Comparison of ENCODE assay signal across 17 cellular contexts in the genomic region with DNA sequence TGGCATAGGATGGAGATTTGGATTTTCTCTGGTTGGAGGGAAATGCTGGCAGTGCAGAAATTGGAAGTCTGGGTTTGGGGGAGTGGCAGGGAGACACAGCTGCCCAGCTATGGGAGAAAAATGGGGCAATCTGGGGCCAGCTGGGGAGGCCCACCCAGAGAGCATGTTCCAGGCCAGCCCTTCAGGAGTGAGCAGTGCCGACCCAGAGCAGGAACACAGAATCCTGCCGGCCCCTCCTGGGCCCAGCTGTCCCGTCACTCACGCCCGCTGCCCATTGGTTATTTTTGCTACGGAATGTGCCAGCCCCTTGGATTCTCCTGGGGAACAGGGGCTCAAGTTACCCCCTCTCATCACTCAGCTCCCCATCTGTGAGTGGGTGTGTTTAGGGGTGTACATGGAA. TPM values are rescaled to one million over a fixed set of nuclear protein-coding genes. Genes with fewer than 3 reads are reported as not detected.
DNase-seq lines count a peak whose midpoint lies in the region; ATAC-seq and TF ChIP-seq lines count a peak whose summit lies in the region.
"Had no signal": no experiment of that assay in that cellular context is flagged by ENCODE, and none has a peak within 500 bp of the region (broad histone marks: within the 10 kb centered on the region; RNA-seq: fewer than 3 reads in every experiment).

No MANE protein-coding gene starts in this region.

- H3K4me3 ChIP-seq in coronary artery (no peak overlapping the region), gastroesophageal sphincter (no peak overlapping the region), psoas muscle (no peak overlapping the region), thoracic aorta (no peak overlapping the region)

- H3K36me3 Mint-ChIP-seq in MCF 10A (ENCODE audit: insufficient read depth, unreplicated experiment): no peaks in the 10 kb centered on the region

- intact Hi-C loops in psoas muscle (cut with DNase I): no loop called here
- intact Hi-C loops in MCF 10A (cut with micrococcal nuclease): no loop called here

- peak overlapping the region; percentile 18 to 97 for H3K27ac ChIP-seq in coronary artery
- peak overlapping the region; percentile 93 to 99 (median 98) for H3K27ac ChIP-seq in gastroesophageal sphincter
- H3K27ac ChIP-seq in psoas muscle: peak overlapping the region; percentile 92
- peak overlapping the region; percentile 40 to 77 for H3K27ac ChIP-seq in thoracic aorta
- H3K27ac ChIP-seq: KMS-11 had no signal

- no peak for DNase-seq in coronary artery (ENCODE audit: low spot score)
- DNase-seq in psoas muscle: peak; percentile 51 to 80
- no peak for DNase-seq in thoracic aorta (ENCODE audit: low spot score)
- DNase-seq in cerebellar nuclear complex (lab: John Stamatoyannopoulos, UW): no peak
- DNase-seq in MCF 10A (ENCODE audit: unreplicated experiment): no peak
- DNase-seq: DMS53, MM.1S, NCI-H1105 treated with DMSO at 0.1 percent for 48 hours, NCI-H187 treated with DMSO at 0.1 percent for 48 hours, NCI-H2171, NCI-H446 treated with DMSO at 0.1 percent for 48 hours, NCI-H748 treated with DMSO at 0.1 percent for 48 hours, OCI-M1, SIG-M5 had no signal

- TF ChIP-seq CTCF in coronary artery (IDR thresholded peaks at IDR 0.05) (no peak), gastroesophageal sphincter (IDR thresholded peaks at IDR 0.05) (no peak), psoas muscle (IDR thresholded peaks at IDR 0.05) (no peak), thoracic aorta (IDR thresholded peaks at IDR 0.05) (no peak), MCF 10A (IDR thresholded peaks at IDR 0.05; ENCODE audit: unreplicated experiment) (no peak)

- H3K27me3 ChIP-seq in gastroesophageal sphincter (peaks cover 29% of the 10 kb centered on the region), psoas muscle (ENCODE audit: insufficient read depth in 3 of 3, low read length in 2 of 3) (no peaks in the 10 kb centered on the region), thoracic aorta (replicated peaks; ENCODE audit: insufficient read depth) (no peaks in the 10 kb centered on the region)

- WGBS in gastroesophageal sphincter (ENCODE audit: low coverage in 1 of 2), 2 donors: 40% methylated on average over 1 of the region's 6 CpGs; no CpG with 5 or more reads in 1 of the 2 donors
- 23 to 43% (median 27%) methylated on average over 6 of the region's 6 CpGs for WGBS in psoas muscle, 3 donors

- no peak for TF ChIP-seq POLR2A in gastroesophageal sphincter (IDR thresholded peaks at IDR 0.05)

- H3K4me1 Mint-ChIP-seq in MCF 10A (ENCODE audit: insufficient read depth, unreplicated experiment): peaks cover 23% of the 10 kb centered on the region

- ATAC-seq in gastroesophageal sphincter (no peak), psoas muscle (peak; percentile 25 to 51 (median 43)), thoracic aorta (ENCODE audit: insufficient number of reproducible peaks, low FRiP score, low read depth) (no peak), GM21447 (IDR thresholded peaks at IDR 0.05; ENCODE audit: unreplicated experiment) (no peak)

- H3K27ac Mint-ChIP-seq in MCF 10A (ENCODE audit: low read depth, unreplicated experiment): no peak overlapping the region

- no peak for TF ChIP-seq EP300 in gastroesophageal sphincter (IDR thresholded peaks at IDR 0.05)

- H3K4me3 Mint-ChIP-seq in MCF 10A (ENCODE audit: unreplicated experiment): no peak overlapping the region

- H3K4me1 ChIP-seq in gastroesophageal sphincter: peaks cover 7 to 97% (median 28%) of the 10 kb centered on the region in 3 donors
- peaks cover 55% of the 10 kb centered on the region for H3K4me1 ChIP-seq in psoas muscle
- peaks cover 28 to 85% of the 10 kb centered on the region in 2 donors for H3K4me1 ChIP-seq in thoracic aorta (ENCODE audit: control insufficient read depth in 1 of 2, low read depth in 2 of 2)

- no peaks in the 10 kb centered on the region for H3K36me3 ChIP-seq in gastroesophageal sphincter
- peaks cover 0 to 15% of the 10 kb centered on the region in 2 donors for H3K36me3 ChIP-seq in psoas muscle (ENCODE audit: insufficient read depth in 1 of 2, low read depth in 1 of 2)
- H3K36me3 ChIP-seq in thoracic aorta: peaks cover 3% of the 10 kb centered on the region

- CTCF ChIA-PET in MCF 10A (lab: Yijun Ruan, JAX): interaction anchor here (0.5 to 3.0 kb wide), 10 partner anchors 9 to 464 kb away, joined by 3 to 21 read pairs (median 6); no protein-coding TSS in a partner anchor

- no peaks in the 10 kb centered on the region for H3K9me3 Mint-ChIP-seq in MCF 10A (ENCODE audit: unreplicated experiment)

- POLR2A ChIA-PET in MCF 10A (lab: Yijun Ruan, JAX): no interaction called here

- H3K9me3 ChIP-seq in gastroesophageal sphincter: no peaks in the 10 kb centered on the region
- no peaks in the 10 kb centered on the region for H3K9me3 ChIP-seq in psoas muscle
- no peaks in the 10 kb centered on the region for H3K9me3 ChIP-seq in thoracic aorta

- H3K27me3 Mint-ChIP-seq in MCF 10A (ENCODE audit: insufficient read depth, unreplicated experiment): no peaks in the 10 kb centered on the region

- BruUV-seq in MCF 10A (replicated peaks; lab: Mats Ljungman, UMichigan): no TSS peak

RNA-seq across cellular contexts. Expression of a gene that starts 4.9 kb away (rescaled TPM):
- total RNA-seq in gastroesophageal sphincter (100 to 1,000 TPM in 3 of 4 donors, 10 to 100 TPM in 1; 90.2 to 307 (median 214) TPM), psoas muscle (100 to 1,000 TPM; 239 to 419 (median 304) TPM), thoracic aorta (100 to 1,000 TPM; 426 to 455 TPM), MCF 10A (2022) (23.3 and 25.7 TPM in 2 replicates)
- polyA plus RNA-seq in psoas muscle: 100 to 1,000 TPM in 2 of 3 donors, 10 to 100 TPM in 1; 34.8 to 190 (median 133) TPM

RNA-seq across cellular contexts. Expression of a gene that starts 21.3 kb away (rescaled TPM):
- total RNA-seq in gastroesophageal sphincter (over 10,000 TPM; 10,852 to 31,720 (median 15,007) TPM), psoas muscle (over 10,000 TPM; 12,653 to 14,820 (median 13,821) TPM), thoracic aorta (100 to 1,000 TPM; 146 to 302 TPM), MCF 10A (2022) (not detected in 2 replicates)
- over 10,000 TPM in 2 of 3 donors, 1,000 to 10,000 TPM in 1; 8,143 to 13,925 (median 13,727) TPM for polyA plus RNA-seq in psoas muscle

RNA-seq across cellular contexts. Expression of a gene that starts 51.8 kb away (rescaled TPM):
- total RNA-seq in gastroesophageal sphincter: 10 to 100 TPM; 37.8 to 76.9 (median 59.2) TPM
- 10 to 100 TPM; 60.9 to 88.3 (median 63.9) TPM for total RNA-seq in psoas muscle
- polyA plus RNA-seq in psoas muscle: 10 to 100 TPM; 46.7 to 93.1 (median 68.7) TPM
- 10 to 100 TPM; 42.7 to 51.2 TPM for total RNA-seq in thoracic aorta
- 81.3 and 81.5 TPM in 2 replicates for total RNA-seq in MCF 10A (2022)

RNA-seq across cellular contexts. Expression of a gene that starts 59.2 kb away (rescaled TPM):
- total RNA-seq in gastroesophageal sphincter (10 to 100 TPM; 11.3 to 26.4 (median 14.2) TPM), psoas muscle (10 to 100 TPM; 14.4 to 23.4 (median 18.2) TPM), thoracic aorta (10 to 100 TPM; 30.5 to 56.5 TPM), MCF 10A (2022) (70.7 and 80.2 TPM in 2 replicates)
- polyA plus RNA-seq in psoas muscle: 10 to 100 TPM; 20.0 to 33.8 (median 26.9) TPM

Comparison
In these comparisons a context has a peak if more than half of its experiments do, and no peak if none do; other contexts are left out.
1. DNase-seq: peak in psoas muscle (2 of 2); none in coronary artery (single experiment), thoracic aorta (single experiment), cerebellar nuclear complex (0 of 2) and MCF 10A (single experiment).
2. ATAC-seq: peak in psoas muscle (4 of 4); none in gastroesophageal sphincter (single experiment), thoracic aorta (single experiment) and GM21447 (single experiment).
3. RNA of a gene that starts 21.3 kb away (total RNA-seq): 10,852 to 31,720 TPM in gastroesophageal sphincter, 12,653 to 14,820 TPM in psoas muscle and 146 to 302 TPM in thoracic aorta; not detected in MCF 10A; every median in the first group is over 100 times any median in the second.
4. Peak in every context shown above with its lines, with median percentiles within 50 percentile points of each other: H3K27ac ChIP-seq.